8 cellular contexts compared by ENCODE assay signal in genomic region chr5:63401434-63402046, GRCh38.
DNase-seq lines count a peak whose midpoint lies in the region; ATAC-seq and TF ChIP-seq lines count a peak whose summit lies in the region.

No MANE protein-coding gene starts in this region.

- no peaks in the 10 kb centered on the region for H3K36me3 Mint-ChIP-seq in activated CD4-positive, alpha-beta memory T cell treated with anti-CD3 and anti-CD28 coated beads for 36 hours

- TF ChIP-seq CTCF in AG10803 (conservative IDR thresholded peaks at IDR 0.05; ENCODE audit: low read length) (peak; percentile 77), GM12874 (IDR thresholded peaks at IDR 0.05; ENCODE audit: insufficient read depth, low read depth, low read length) (peak; percentile 63), heart right ventricle (IDR thresholded peaks at IDR 0.05) (peak; percentile 40 to 84 (median 74)), ascending aorta (IDR thresholded peaks at IDR 0.05) (peak in 1 of 3 experiments; percentile 42)

- H3K27ac ChIP-seq in heart right ventricle (no peak overlapping the region), ascending aorta (no peak overlapping the region)

- H3K4me3 ChIP-seq in AG10803 (ENCODE audit: low read length) (no peak overlapping the region), heart right ventricle (no peak overlapping the region), ascending aorta (no peak overlapping the region)

- POLR2A ChIA-PET in activated CD4-positive, alpha-beta memory T cell treated with anti-CD3 and anti-CD28 coated beads for 36 hours (lab: Charles Lee) = no interaction called here

- H3K27ac Mint-ChIP-seq in activated CD4-positive, alpha-beta memory T cell treated with anti-CD3 and anti-CD28 coated beads for 36 hours = no peak overlapping the region

- WGBS in heart right ventricle, 2 donors = 39 to 40% methylated on average over 7 of the region's 7 CpGs

- H3K27me3 Mint-ChIP-seq in activated CD4-positive, alpha-beta memory T cell treated with anti-CD3 and anti-CD28 coated beads for 36 hours = no peaks in the 10 kb centered on the region

- intact Hi-C loops in activated CD4-positive, alpha-beta memory T cell treated with anti-CD3 and anti-CD28 coated beads for 36 hours (cut with micrococcal nuclease) = loop anchor here (2.0 kb wide), 1 partner anchor 561 kb away; the partner anchor contains the start of gene HTR1A
- intact Hi-C loops in heart right ventricle (cut with DNase I) = loop anchor here in 8 of 10 donors (2.0 to 10.0 kb wide), 3 partner anchors 561 to 563 kb away; partner anchors contain the start of gene HTR1A (in 8 of the 8)
- intact Hi-C loops in sciatic nerve (cut with DNase I) = no loop called here
- intact Hi-C loops in ascending aorta (cut with DNase I) = no loop called here

- H3K4me1 ChIP-seq in heart right ventricle = no peaks in the 10 kb centered on the region
- no peaks in the 10 kb centered on the region for H3K4me1 ChIP-seq in ascending aorta

- H3K27me3 ChIP-seq in heart right ventricle (peaks cover 0 to 16% (median 0%) of the 10 kb centered on the region in 7 donors), ascending aorta (no peaks in the 10 kb centered on the region)

- no peaks in the 10 kb centered on the region for H3K9me3 ChIP-seq in heart right ventricle
- no peaks in the 10 kb centered on the region for H3K9me3 ChIP-seq in ascending aorta

- ATAC-seq in HG02623 (IDR thresholded peaks at IDR 0.05; ENCODE audit: unreplicated experiment) = peak; percentile 97
- ATAC-seq in heart right ventricle = peak in 3 of 8 donors; percentile 38 to 66 (median 59)
- peak; percentile 70 for ATAC-seq in sciatic nerve

- H3K9me3 Mint-ChIP-seq in activated CD4-positive, alpha-beta memory T cell treated with anti-CD3 and anti-CD28 coated beads for 36 hours = peaks cover 4% of the 10 kb centered on the region

- no peaks in the 10 kb centered on the region for H3K4me1 Mint-ChIP-seq in activated CD4-positive, alpha-beta memory T cell treated with anti-CD3 and anti-CD28 coated beads for 36 hours (ENCODE audit: low read depth)

- CTCF ChIA-PET in activated CD4-positive, alpha-beta memory T cell treated with anti-CD3 and anti-CD28 coated beads for 36 hours (lab: Charles Lee) = interaction anchor here (0.7 to 1.0 kb wide), 4 partner anchors 10 to 806 kb away, joined by 3 read pairs; no protein-coding TSS in a partner anchor

- H3K4me3 Mint-ChIP-seq in activated CD4-positive, alpha-beta memory T cell treated with anti-CD3 and anti-CD28 coated beads for 36 hours = no peak overlapping the region

- H3K36me3 ChIP-seq in heart right ventricle = no peaks in the 10 kb centered on the region
- H3K36me3 ChIP-seq in ascending aorta = no peaks in the 10 kb centered on the region

- DNase-seq in AG10803 (ENCODE audit: low read depth) = peak; percentile 23
- DNase-seq in NCI-H1694 treated with DMSO at 0.1 percent for 48 hours (lab: John Stamatoyannopoulos, UW) = peak; percentile 49
- DNase-seq in activated CD4-positive, alpha-beta memory T cell treated with anti-CD3 and anti-CD28 coated beads for 36 hours = peak; percentile 47
- DNase-seq in heart right ventricle = peak; percentile 24 to 54
- DNase-seq in sciatic nerve (ENCODE audit: low spot score) = peak; percentile 72
- DNase-seq in ascending aorta (ENCODE audit: low spot score in 2 of 2) = no peak

Comparison
In these comparisons a context has a peak if more than half of its experiments do, and no peak if none do; other contexts are left out.
1. DNase-seq: peak in AG10803 (single experiment), NCI-H1694 treated with DMSO at 0.1 percent for 48 hours (single experiment), activated CD4-positive, alpha-beta memory T cell treated with anti-CD3 and anti-CD28 coated beads for 36 hours (single experiment), heart right ventricle (2 of 2) and sciatic nerve (single experiment); none in ascending aorta (0 of 2).
2. intact Hi-C loops: an anchor here in activated CD4-positive, alpha-beta memory T cell treated with anti-CD3 and anti-CD28 coated beads for 36 hours (2.0 kb wide) and heart right ventricle (2.0 to 10.0 kb wide); none called in sciatic nerve and ascending aorta.